In the genomic region with DNA sequence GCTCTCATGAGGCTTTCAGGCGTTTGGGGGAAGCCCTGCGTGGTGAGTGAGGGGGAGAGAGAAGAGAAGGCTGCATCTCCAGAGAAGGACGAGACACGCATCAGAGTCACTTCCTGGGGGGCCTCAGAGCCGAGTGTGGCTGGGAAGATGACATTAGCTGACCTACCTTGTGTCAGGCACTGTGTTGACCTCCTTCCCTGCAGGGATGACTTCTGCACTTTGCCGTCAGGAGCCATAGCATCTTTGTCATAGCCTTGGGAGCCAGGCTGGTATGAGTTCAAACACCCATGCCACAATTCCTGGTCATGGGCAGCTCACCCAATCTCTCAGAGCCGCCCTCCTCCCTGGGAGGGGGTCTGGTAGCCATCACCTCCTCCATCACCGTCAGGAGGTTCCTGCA, we compare ENCODE assay signal across 25 cellular contexts. TPM values are rescaled to one million over a fixed set of nuclear protein-coding genes. Genes with fewer than 3 reads are reported as not detected.
A peak's percentile ranks its signal among the peaks of the same experiment; 100 is the strongest.
DNase-seq lines count a peak whose midpoint lies in the region; ATAC-seq, FAIRE-seq and TF ChIP-seq lines count a peak whose summit lies in the region.
"Had no signal": no experiment of that assay in that cellular context is flagged by ENCODE, and none has a peak within 500 bp of the region (broad histone marks: within the 10 kb centered on the region; RNA-seq: fewer than 3 reads in every experiment).

No MANE protein-coding gene starts in this region.

- H3K27ac Mint-ChIP-seq in astrocyte (ENCODE audit: unreplicated experiment) (peak overlapping the region; percentile 34), type B pancreatic cell (no peak overlapping the region)
- H3K27ac Mint-ChIP-seq: activated CD4-positive, alpha-beta T cell treated with anti-CD3 and anti-CD28 coated beads, Interleukin-2, amount 10 ng/mL, durations not matched to agents 24 days and 14 days; activated naive CD8-positive, alpha-beta T cell treated with anti-CD3 and anti-CD28 coated beads, Interleukin-2, amount 50 U/mL, for 24 hours; activated T-cell treated with anti-CD3 and anti-CD28 coated beads, Interleukin-2, amount 50 U/mL, for 24 hours; naive thymus-derived CD8-positive, alpha-beta T cell; T-helper 2 cell treated with Interferon-gamma antibody and Interleukin-4, amounts not matched to agents 5 μg/mL and 100 μg/mL, for 36 hours had no signal

- TF ChIP-seq POLR2A in gastrocnemius medialis (IDR thresholded peaks at IDR 0.05), result no peak

- H3K4me3 Mint-ChIP-seq in astrocyte (ENCODE audit: unreplicated experiment) (no peak overlapping the region), type B pancreatic cell (no peak overlapping the region)
- H3K4me3 Mint-ChIP-seq: activated CD4-positive, alpha-beta T cell treated with anti-CD3 and anti-CD28 coated beads, Interleukin-2, amount 10 ng/mL, durations not matched to agents 24 days and 14 days; activated naive CD8-positive, alpha-beta T cell treated with anti-CD3 and anti-CD28 coated beads, Interleukin-2, amount 50 U/mL, for 24 hours; activated T-cell treated with anti-CD3 and anti-CD28 coated beads, Interleukin-2, amount 50 U/mL, for 24 hours; naive thymus-derived CD8-positive, alpha-beta T cell; T-helper 2 cell treated with Interferon-gamma antibody and Interleukin-4, amounts not matched to agents 5 μg/mL and 100 μg/mL, for 36 hours had no signal

- H3K27me3 Mint-ChIP-seq in astrocyte (ENCODE audit: low read depth, unreplicated experiment), result no peaks in the 10 kb centered on the region
- no peaks in the 10 kb centered on the region for H3K27me3 Mint-ChIP-seq in type B pancreatic cell
- H3K27me3 Mint-ChIP-seq: activated naive CD8-positive, alpha-beta T cell treated with anti-CD3 and anti-CD28 coated beads, Interleukin-2, amount 50 U/mL, for 24 hours had no signal

- H3K4me1 ChIP-seq in BLaER1, result peaks cover 72% of the 10 kb centered on the region
- peaks cover 19% of the 10 kb centered on the region for H3K4me1 ChIP-seq in astrocyte (ENCODE audit: insufficient read depth, low read length)
- H3K4me1 ChIP-seq in lower lobe of right lung, result peaks cover 59% of the 10 kb centered on the region
- H3K4me1 ChIP-seq in gastrocnemius medialis, result peaks cover 15 to 44% of the 10 kb centered on the region in 2 donors

- peaks cover 60% of the 10 kb centered on the region for H3K36me3 ChIP-seq in BLaER1
- no peaks in the 10 kb centered on the region for H3K36me3 ChIP-seq in astrocyte (ENCODE audit: insufficient read depth, low read length)
- no peaks in the 10 kb centered on the region for H3K36me3 ChIP-seq in lower lobe of right lung
- H3K36me3 ChIP-seq in gastrocnemius medialis, result no peaks in the 10 kb centered on the region

- intact Hi-C loops in lower lobe of right lung (cut with DNase I), result no loop called here
- intact Hi-C loops in gastrocnemius medialis (cut with DNase I; ENCODE audit: low total_unique reads), result no loop called here

- no peak for FAIRE-seq in astrocyte (lab: Jason Lieb, UNC)
- FAIRE-seq: GM12878, HTR-8/SVneo, keratinocyte had no signal

- no peak overlapping the region for H2AFZ ChIP-seq in astrocyte (ENCODE audit: low read depth, low read length)

- H3K4me2 ChIP-seq in BLaER1, result peak overlapping the region; percentile 80
- H3K4me2 ChIP-seq in astrocyte (ENCODE audit: low read length), result no peak overlapping the region

- H3K79me2 ChIP-seq in astrocyte (ENCODE audit: insufficient read depth, low read length), result no peaks in the 10 kb centered on the region

- H3K36me3 Mint-ChIP-seq in astrocyte (ENCODE audit: low read depth, unreplicated experiment) (peaks cover 7% of the 10 kb centered on the region), type B pancreatic cell (peaks cover 7% of the 10 kb centered on the region)

- H3K9ac ChIP-seq in BLaER1 (peak overlapping the region; percentile 62), astrocyte (ENCODE audit: low read length) (no peak overlapping the region)

- H3K4me3 ChIP-seq in BLaER1, result peak overlapping the region; percentile 47
- no peak overlapping the region for H3K4me3 ChIP-seq in astrocyte (ENCODE audit: insufficient read depth, low read depth, low read length)
- H3K4me3 ChIP-seq in lower lobe of right lung, result no peak overlapping the region
- H3K4me3 ChIP-seq in gastrocnemius medialis, result no peak overlapping the region
- H3K4me3 ChIP-seq: GM12878, SJCRH30 had no signal

- in situ Hi-C loops in gastrocnemius medialis (cut with MboI; ENCODE audit: low sequenced_read_pairs in 4 of 4), result no loop called here

- H3K9me3 Mint-ChIP-seq in astrocyte (ENCODE audit: unreplicated experiment) (peaks cover 9% of the 10 kb centered on the region), type B pancreatic cell (no peaks in the 10 kb centered on the region)

- DNase-seq in astrocyte (ENCODE audit: low read depth) (no peak), lower lobe of right lung (no peak), gastrocnemius medialis (no peak), type B pancreatic cell (ENCODE audit: extremely low spot score, unreplicated experiment) (no peak), globus pallidus (ENCODE audit: low spot score) (no peak), hepatic stellate cell (ENCODE audit: low spot score) (no peak)
- no peak for DNase-seq in NK-92 treated with Interleukin-12 subunit alpha and Interleukin-12 subunit beta, amount 100 ng/mL, for 24 hours (lab: John Stamatoyannopoulos, UW)
- DNase-seq: activated CD4-positive, alpha-beta T cell treated with anti-CD3 and anti-CD28 coated beads, Interleukin-2, amount 10 ng/mL, durations not matched to agents 24 days and 14 days; activated naive CD8-positive, alpha-beta T cell treated with anti-CD3 and anti-CD28 coated beads, Interleukin-2, amount 50 U/mL, for 24 hours; activated T-cell treated with anti-CD3 and anti-CD28 coated beads, Interleukin-2, amount 50 U/mL, for 24 hours; Calu3; cortex of kidney; GOT3; head of caudate nucleus; naive thymus-derived CD8-positive, alpha-beta T cell; NCI-H1694 treated with DMSO at 0.1 percent for 48 hours; NCI-H345; retina; SJCRH30; stimulated activated CD4-positive, alpha-beta T cell treated with anti-CD3 and anti-CD28 coated beads, Interleukin-2, amount 100 ng/mL, for 48 hours had no signal

- peaks cover 76% of the 10 kb centered on the region for H4K20me1 ChIP-seq in BLaER1
- H4K20me1 ChIP-seq in astrocyte (ENCODE audit: insufficient read depth, low read length), result no peaks in the 10 kb centered on the region

- H3K27me3 ChIP-seq in BLaER1 (no peaks in the 10 kb centered on the region), astrocyte (ENCODE audit: insufficient read depth, low read length) (no peaks in the 10 kb centered on the region), lower lobe of right lung (ENCODE audit: low read depth) (no peaks in the 10 kb centered on the region), gastrocnemius medialis (no peaks in the 10 kb centered on the region)
- H3K27me3 ChIP-seq: SJCRH30 had no signal

- peak overlapping the region; percentile 81 for H3K27ac ChIP-seq in BLaER1
- no peak overlapping the region for H3K27ac ChIP-seq in astrocyte (ENCODE audit: low read depth, low read length)
- peak overlapping the region; percentile 83 for H3K27ac ChIP-seq in lower lobe of right lung
- H3K27ac ChIP-seq in gastrocnemius medialis, result peak overlapping the region; percentile 76 to 84 (median 78)

- ATAC-seq in lower lobe of right lung (no peak), gastrocnemius medialis (no peak)
- ATAC-seq: activated naive CD8-positive, alpha-beta T cell treated with anti-CD3 and anti-CD28 coated beads, Interleukin-2, amount 50 U/mL, for 24 hours; GM12878; naive thymus-derived CD8-positive, alpha-beta T cell had no signal

- H3K4me1 Mint-ChIP-seq in astrocyte (ENCODE audit: low read depth, unreplicated experiment) (peaks cover 13% of the 10 kb centered on the region), type B pancreatic cell (ENCODE audit: unreplicated experiment) (peaks cover 11% of the 10 kb centered on the region)
- H3K4me1 Mint-ChIP-seq: activated CD4-positive, alpha-beta T cell treated with anti-CD3 and anti-CD28 coated beads, Interleukin-2, amount 10 ng/mL, durations not matched to agents 24 days and 14 days; activated naive CD8-positive, alpha-beta T cell treated with anti-CD3 and anti-CD28 coated beads, Interleukin-2, amount 50 U/mL, for 24 hours; naive thymus-derived CD8-positive, alpha-beta T cell had no signal

- TF ChIP-seq CTCF in astrocyte (IDR thresholded peaks at IDR 0.05; ENCODE audit: insufficient read depth, low read depth, low read length), result no peak
- TF ChIP-seq CTCF in lower lobe of right lung (IDR thresholded peaks at IDR 0.05), result no peak
- no peak for TF ChIP-seq CTCF in gastrocnemius medialis (IDR thresholded peaks at IDR 0.05 in 4 of 5, conservative IDR thresholded peaks at IDR 0.05 in 1 of 5)
- TF ChIP-seq CTCF in type B pancreatic cell (conservative IDR thresholded peaks at IDR 0.05), result no peak

- H3K9me3 ChIP-seq in BLaER1 (peaks cover 31% of the 10 kb centered on the region), astrocyte (ENCODE audit: insufficient read depth, low read depth, low read length) (peaks cover 11% of the 10 kb centered on the region), lower lobe of right lung (peaks cover 14% of the 10 kb centered on the region), gastrocnemius medialis (no peaks in the 10 kb centered on the region)
- H3K9me3 ChIP-seq: SJCRH30 had no signal

RNA-seq across cellular contexts. Expression of a gene that starts 17.3 kb away (rescaled TPM):
- total RNA-seq in astrocyte, result 7.5 and 9.8 TPM in 2 replicates
- total RNA-seq in lower lobe of right lung, result 24.8 TPM
- total RNA-seq in gastrocnemius medialis, result 10 to 100 TPM in 3 of 4 donors, 1 to 10 TPM in 1; 8.7 to 18.8 (median 15.1) TPM
- total RNA-seq in type B pancreatic cell (ENCODE audit: low replicate concordance), result 6.2 and 7.6 TPM in 2 replicates
